20 cellular contexts compared by ENCODE assay signal in the genomic region with DNA sequence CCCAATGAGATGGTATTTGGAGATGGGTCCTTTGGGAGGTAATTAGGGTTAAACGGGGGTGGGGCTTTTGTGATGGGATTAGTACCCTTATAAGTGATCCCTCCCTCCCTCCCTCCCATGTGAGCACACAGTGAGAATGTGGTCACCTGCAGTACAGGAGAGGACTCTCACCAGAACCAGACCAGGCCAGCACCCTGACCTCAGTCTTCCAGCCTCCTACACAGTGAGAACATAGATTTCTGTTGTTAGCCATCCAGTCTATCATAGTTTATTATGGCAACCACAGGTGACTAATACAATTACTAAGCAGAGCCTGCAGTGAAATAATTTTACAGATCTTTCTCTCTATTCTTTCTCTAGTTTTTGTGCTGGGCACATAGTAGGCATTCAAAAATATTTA.
DNase-seq lines count a peak whose midpoint lies in the region; ATAC-seq and TF ChIP-seq lines count a peak whose summit lies in the region.
"Had no signal": no experiment of that assay in that cellular context is flagged by ENCODE, and none has a peak within 500 bp of the region (broad histone marks: within the 10 kb centered on the region; RNA-seq: fewer than 3 reads in every experiment).

No MANE protein-coding gene starts in this region.

- no peak overlapping the region for H3K4me3 Mint-ChIP-seq in activated naive CD8-positive, alpha-beta T cell treated with anti-CD3 and anti-CD28 coated beads, Interleukin-2, amount 50 U/mL, for 24 hours
- no peak overlapping the region for H3K4me3 Mint-ChIP-seq in activated naive CD8-positive, alpha-beta T cell treated with anti-CD3 and anti-CD28 coated beads for 36 hours
- H3K4me3 Mint-ChIP-seq in endothelial cell (ENCODE audit: unreplicated experiment): no peak overlapping the region
- H3K4me3 Mint-ChIP-seq: activated CD8-positive, alpha-beta memory T cell treated with anti-CD3 and anti-CD28 coated beads, Interleukin-2, amount 10 ng/mL, durations not matched to agents 7 days and 5 days; CD4-positive, alpha-beta memory T cell; dendritic cell treated with granulocyte-macrophage colony-stimulating factor and Interleukin-4, amounts not matched to agents 40 ng/mL and 50 ng/mL, for 4 days; type B pancreatic cell had no signal

- H3K27me3 Mint-ChIP-seq in activated naive CD8-positive, alpha-beta T cell treated with anti-CD3 and anti-CD28 coated beads, Interleukin-2, amount 50 U/mL, for 24 hours: peaks cover 17% of the 10 kb centered on the region
- H3K27me3 Mint-ChIP-seq in activated naive CD8-positive, alpha-beta T cell treated with anti-CD3 and anti-CD28 coated beads for 36 hours: peaks cover 10% of the 10 kb centered on the region
- H3K27me3 Mint-ChIP-seq in endothelial cell (ENCODE audit: unreplicated experiment): no peaks in the 10 kb centered on the region

- no peaks in the 10 kb centered on the region for H3K9me3 Mint-ChIP-seq in activated naive CD8-positive, alpha-beta T cell treated with anti-CD3 and anti-CD28 coated beads, Interleukin-2, amount 50 U/mL, for 24 hours
- no peaks in the 10 kb centered on the region for H3K9me3 Mint-ChIP-seq in activated naive CD8-positive, alpha-beta T cell treated with anti-CD3 and anti-CD28 coated beads for 36 hours
- no peaks in the 10 kb centered on the region for H3K9me3 Mint-ChIP-seq in endothelial cell (ENCODE audit: unreplicated experiment)
- H3K9me3 Mint-ChIP-seq: dendritic cell treated with granulocyte-macrophage colony-stimulating factor and Interleukin-4, amounts not matched to agents 40 ng/mL and 50 ng/mL, for 4 days; type B pancreatic cell had no signal

- H3K4me1 Mint-ChIP-seq in activated naive CD8-positive, alpha-beta T cell treated with anti-CD3 and anti-CD28 coated beads, Interleukin-2, amount 50 U/mL, for 24 hours: no peaks in the 10 kb centered on the region
- no peaks in the 10 kb centered on the region for H3K4me1 Mint-ChIP-seq in activated naive CD8-positive, alpha-beta T cell treated with anti-CD3 and anti-CD28 coated beads for 36 hours
- H3K4me1 Mint-ChIP-seq in endothelial cell (ENCODE audit: unreplicated experiment): peaks cover 18% of the 10 kb centered on the region

- peak; percentile 28 for ATAC-seq in activated naive CD8-positive, alpha-beta T cell treated with anti-CD3 and anti-CD28 coated beads, Interleukin-2, amount 50 U/mL, for 24 hours
- ATAC-seq in foreskin keratinocyte: peak; percentile 89
- ATAC-seq: activated CD8-positive, alpha-beta memory T cell treated with anti-CD3 and anti-CD28 coated beads, Interleukin-2, amount 10 ng/mL, durations not matched to agents 7 days and 5 days; left colon; SK-N-SH treated with all-trans-retinoic acid at 6 μM for 48 hours had no signal

- DNase-seq in activated naive CD8-positive, alpha-beta T cell treated with anti-CD3 and anti-CD28 coated beads, Interleukin-2, amount 50 U/mL, for 24 hours: no peak
- no peak for DNase-seq in activated naive CD8-positive, alpha-beta T cell treated with anti-CD3 and anti-CD28 coated beads for 36 hours
- peak; percentile 86 for DNase-seq in NCI-H226
- DNase-seq in foreskin keratinocyte: no peak
- DNase-seq in stromal cell of bone marrow (ENCODE audit: low read depth): peak; percentile 47
- no peak for DNase-seq in activated CD4-positive, CD25-positive, alpha-beta regulatory T cell treated with anti-CD3 and anti-CD28 coated beads, Interleukin-2, amount 50 U/mL, for 72 hours
- no peak for DNase-seq in effector CD8-positive, alpha-beta T cell (lab: John Stamatoyannopoulos, UW)
- DNase-seq in endothelial cell (ENCODE audit: low spot score): no peak
- DNase-seq: activated CD8-positive, alpha-beta memory T cell treated with anti-CD3 and anti-CD28 coated beads, Interleukin-2, amount 10 ng/mL, durations not matched to agents 7 days and 5 days; CD4-positive, alpha-beta memory T cell; left colon; NCI-H1694 treated with DMSO at 0.1 percent for 48 hours; NCI-H510A treated with DMSO at 0.1 percent for 48 hours; stimulated activated CD4-positive, alpha-beta T cell treated with anti-CD3 and anti-CD28 coated beads, Interleukin-4, amount 100 ng/mL, for 4 hours had no signal

- H3K27me3 ChIP-seq in foreskin keratinocyte: peaks cover 5% of the 10 kb centered on the region
- H3K27me3 ChIP-seq: esophagus muscularis mucosa had no signal

- H3K36me3 Mint-ChIP-seq in activated naive CD8-positive, alpha-beta T cell treated with anti-CD3 and anti-CD28 coated beads, Interleukin-2, amount 50 U/mL, for 24 hours (ENCODE audit: low read depth): no peaks in the 10 kb centered on the region
- H3K36me3 Mint-ChIP-seq in activated naive CD8-positive, alpha-beta T cell treated with anti-CD3 and anti-CD28 coated beads for 36 hours: no peaks in the 10 kb centered on the region
- no peaks in the 10 kb centered on the region for H3K36me3 Mint-ChIP-seq in endothelial cell (ENCODE audit: low read depth, unreplicated experiment)
- H3K36me3 Mint-ChIP-seq: activated CD8-positive, alpha-beta memory T cell treated with anti-CD3 and anti-CD28 coated beads, Interleukin-2, amount 10 ng/mL, durations not matched to agents 7 days and 5 days; CD4-positive, alpha-beta memory T cell; type B pancreatic cell had no signal

- H3K4me1 ChIP-seq in foreskin keratinocyte: no peaks in the 10 kb centered on the region

- TF ChIP-seq CTCF in foreskin keratinocyte (conservative IDR thresholded peaks at IDR 0.05) (no peak), endothelial cell (IDR thresholded peaks at IDR 0.05; ENCODE audit: unreplicated experiment) (no peak)

- no peak overlapping the region for H3K27ac Mint-ChIP-seq in activated naive CD8-positive, alpha-beta T cell treated with anti-CD3 and anti-CD28 coated beads, Interleukin-2, amount 50 U/mL, for 24 hours
- H3K27ac Mint-ChIP-seq in activated naive CD8-positive, alpha-beta T cell treated with anti-CD3 and anti-CD28 coated beads for 36 hours: no peak overlapping the region
- no peak overlapping the region for H3K27ac Mint-ChIP-seq in endothelial cell (ENCODE audit: unreplicated experiment)
- H3K27ac Mint-ChIP-seq: activated CD8-positive, alpha-beta memory T cell treated with anti-CD3 and anti-CD28 coated beads, Interleukin-2, amount 10 ng/mL, durations not matched to agents 7 days and 5 days; CD4-positive, alpha-beta memory T cell; dendritic cell treated with granulocyte-macrophage colony-stimulating factor and Interleukin-4, amounts not matched to agents 40 ng/mL and 50 ng/mL, for 4 days; type B pancreatic cell had no signal

- H3K27ac ChIP-seq in foreskin keratinocyte: no peak overlapping the region
- H3K27ac ChIP-seq: esophagus muscularis mucosa, skin epidermis, VCaP had no signal

Comparison
In these comparisons a context has a peak if more than half of its experiments do, and no peak if none do; other contexts are left out.
1. DNase-seq: peak in NCI-H226 (single experiment) and stromal cell of bone marrow (single experiment); none in activated naive CD8-positive, alpha-beta T cell treated with anti-CD3 and anti-CD28 coated beads, Interleukin-2, amount 50 U/mL, for 24 hours (single experiment), activated naive CD8-positive, alpha-beta T cell treated with anti-CD3 and anti-CD28 coated beads for 36 hours (single experiment), foreskin keratinocyte (0 of 2), activated CD4-positive, CD25-positive, alpha-beta regulatory T cell treated with anti-CD3 and anti-CD28 coated beads, Interleukin-2, amount 50 U/mL, for 72 hours (single experiment), effector CD8-positive, alpha-beta T cell (single experiment) and endothelial cell (single experiment).